2 cellular contexts compared by ENCODE assay signal in the genomic region with DNA sequence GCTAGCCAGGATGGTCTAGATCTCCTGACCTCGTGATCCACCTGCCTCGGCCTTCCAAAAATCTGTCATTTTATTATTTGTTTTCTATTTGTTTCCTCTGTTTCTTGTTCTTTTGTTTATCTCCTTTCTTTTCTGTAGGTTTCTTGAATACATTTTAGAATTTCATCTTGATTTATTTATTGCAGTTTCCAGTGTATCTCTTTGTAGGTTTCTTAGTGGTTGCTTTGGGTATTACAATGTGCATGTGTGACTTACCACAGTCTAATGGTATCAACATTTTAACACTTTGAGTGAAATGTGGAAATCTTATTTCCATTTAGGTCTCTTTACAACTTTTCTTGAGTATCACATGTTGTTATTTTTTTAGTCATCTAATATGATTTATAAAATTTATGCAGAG.
TF ChIP-seq lines count a peak whose summit lies in the region.

No MANE protein-coding gene starts in this region.

TF ChIP-seq in liver, 16 proteins besides CTCF, POLR2A, EP300 and RAD21:
- TF ChIP-seq FOXA1 (IDR thresholded peaks at IDR 0.05), result no peak
- TF ChIP-seq HNF4A (conservative IDR thresholded peaks at IDR 0.05), result no peak
- no peak for TF ChIP-seq GABPA (IDR thresholded peaks at IDR 0.05 in 1 of 2, conservative IDR thresholded peaks at IDR 0.05 in 1 of 2)
- TF ChIP-seq, protein P1, sequence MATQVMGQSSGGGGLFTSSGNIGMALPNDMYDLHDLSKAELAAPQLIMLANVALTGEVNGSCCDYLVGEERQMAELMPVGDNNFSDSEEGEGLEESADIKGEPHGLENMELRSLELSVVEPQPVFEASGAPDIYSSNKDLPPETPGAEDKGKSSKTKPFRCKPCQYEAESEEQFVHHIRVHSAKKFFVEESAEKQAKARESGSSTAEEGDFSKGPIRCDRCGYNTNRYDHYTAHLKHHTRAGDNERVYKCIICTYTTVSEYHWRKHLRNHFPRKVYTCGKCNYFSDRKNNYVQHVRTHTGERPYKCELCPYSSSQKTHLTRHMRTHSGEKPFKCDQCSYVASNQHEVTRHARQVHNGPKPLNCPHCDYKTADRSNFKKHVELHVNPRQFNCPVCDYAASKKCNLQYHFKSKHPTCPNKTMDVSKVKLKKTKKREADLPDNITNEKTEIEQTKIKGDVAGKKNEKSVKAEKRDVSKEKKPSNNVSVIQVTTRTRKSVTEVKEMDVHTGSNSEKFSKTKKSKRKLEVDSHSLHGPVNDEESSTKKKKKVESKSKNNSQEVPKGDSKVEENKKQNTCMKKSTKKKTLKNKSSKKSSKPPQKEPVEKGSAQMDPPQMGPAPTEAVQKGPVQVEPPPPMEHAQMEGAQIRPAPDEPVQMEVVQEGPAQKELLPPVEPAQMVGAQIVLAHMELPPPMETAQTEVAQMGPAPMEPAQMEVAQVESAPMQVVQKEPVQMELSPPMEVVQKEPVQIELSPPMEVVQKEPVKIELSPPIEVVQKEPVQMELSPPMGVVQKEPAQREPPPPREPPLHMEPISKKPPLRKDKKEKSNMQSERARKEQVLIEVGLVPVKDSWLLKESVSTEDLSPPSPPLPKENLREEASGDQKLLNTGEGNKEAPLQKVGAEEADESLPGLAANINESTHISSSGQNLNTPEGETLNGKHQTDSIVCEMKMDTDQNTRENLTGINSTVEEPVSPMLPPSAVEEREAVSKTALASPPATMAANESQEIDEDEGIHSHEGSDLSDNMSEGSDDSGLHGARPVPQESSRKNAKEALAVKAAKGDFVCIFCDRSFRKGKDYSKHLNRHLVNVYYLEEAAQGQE (IDR thresholded peaks at IDR 0.05), result no peak
- TF ChIP-seq NR2F2 (IDR thresholded peaks at IDR 0.05), result no peak
- no peak for TF ChIP-seq YY1 (IDR thresholded peaks at IDR 0.05)
- no peak for TF ChIP-seq RXRA (IDR thresholded peaks at IDR 0.05)
- no peak for TF ChIP-seq JUND (IDR thresholded peaks at IDR 0.05)
- no peak for TF ChIP-seq EGR1 (IDR thresholded peaks at IDR 0.05; ENCODE audit: low read depth in 2 of 2)
- no peak for TF ChIP-seq TAF1 (conservative IDR thresholded peaks at IDR 0.05)

TF ChIP-seq in HepG2, 621 proteins besides CTCF, POLR2A, EP300 and RAD21:
- TF ChIP-seq TBX3 (IDR thresholded peaks at IDR 0.05; ENCODE audit: borderline replicate concordance) (no peak), ZNF816 (CRISPR knock-in tag; IDR thresholded peaks at IDR 0.05; ENCODE audit: borderline replicate concordance) (no peak), BRCA1 (CRISPR knock-in tag; IDR thresholded peaks at IDR 0.05) (no peak), CBFB (CRISPR knock-in tag; IDR thresholded peaks at IDR 0.05) (no peak), PCBP2 (optimal IDR thresholded peaks at IDR 0.05; ENCODE audit: low read depth, low read length, poor library complexity, severe bottlenecking) (no peak), ZNF562 (CRISPR knock-in tag; IDR thresholded peaks at IDR 0.05; ENCODE audit: borderline replicate concordance) (no peak), ZMYM3 (CRISPR knock-in tag; IDR thresholded peaks at IDR 0.05) (no peak), KAT2B (IDR thresholded peaks at IDR 0.05; ENCODE audit: borderline replicate concordance, low read depth, low read length) (no peak), YY1 (IDR thresholded peaks at IDR 0.05; ENCODE audit: insufficient read depth, insufficient replicate concordance, low read depth, low read length) (no peak), TP53 (CRISPR knock-in tag; conservative IDR thresholded peaks at IDR 0.05) (no peak), SP2 (CRISPR knock-in tag; IDR thresholded peaks at IDR 0.05) (no peak), ZBTB38 (CRISPR knock-in tag; IDR thresholded peaks at IDR 0.05) (no peak), CC2D1A (CRISPR knock-in tag; IDR thresholded peaks at IDR 0.05) (no peak)
- TF ChIP-seq, protein P2, sequence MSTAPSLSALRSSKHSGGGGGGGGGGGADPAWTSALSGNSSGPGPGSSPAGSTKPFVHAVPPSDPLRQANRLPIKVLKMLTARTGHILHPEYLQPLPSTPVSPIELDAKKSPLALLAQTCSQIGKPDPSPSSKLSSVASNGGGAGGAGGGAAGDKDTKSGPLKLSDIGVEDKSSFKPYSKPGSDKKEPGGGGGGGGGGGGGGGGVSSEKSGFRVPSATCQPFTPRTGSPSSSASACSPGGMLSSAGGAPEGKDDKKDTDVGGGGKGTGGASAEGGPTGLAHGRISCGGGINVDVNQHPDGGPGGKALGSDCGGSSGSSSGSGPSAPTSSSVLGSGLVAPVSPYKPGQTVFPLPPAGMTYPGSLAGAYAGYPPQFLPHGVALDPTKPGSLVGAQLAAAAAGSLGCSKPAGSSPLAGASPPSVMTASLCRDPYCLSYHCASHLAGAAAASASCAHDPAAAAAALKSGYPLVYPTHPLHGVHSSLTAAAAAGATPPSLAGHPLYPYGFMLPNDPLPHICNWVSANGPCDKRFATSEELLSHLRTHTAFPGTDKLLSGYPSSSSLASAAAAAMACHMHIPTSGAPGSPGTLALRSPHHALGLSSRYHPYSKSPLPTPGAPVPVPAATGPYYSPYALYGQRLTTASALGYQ (CRISPR knock-in tag; IDR thresholded peaks at IDR 0.05), result no peak
- TF ChIP-seq, protein P3, sequence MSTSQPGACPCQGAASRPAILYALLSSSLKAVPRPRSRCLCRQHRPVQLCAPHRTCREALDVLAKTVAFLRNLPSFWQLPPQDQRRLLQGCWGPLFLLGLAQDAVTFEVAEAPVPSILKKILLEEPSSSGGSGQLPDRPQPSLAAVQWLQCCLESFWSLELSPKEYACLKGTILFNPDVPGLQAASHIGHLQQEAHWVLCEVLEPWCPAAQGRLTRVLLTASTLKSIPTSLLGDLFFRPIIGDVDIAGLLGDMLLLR (CRISPR knock-in tag; IDR thresholded peaks at IDR 0.05), result no peak
- TF ChIP-seq, protein P4, sequence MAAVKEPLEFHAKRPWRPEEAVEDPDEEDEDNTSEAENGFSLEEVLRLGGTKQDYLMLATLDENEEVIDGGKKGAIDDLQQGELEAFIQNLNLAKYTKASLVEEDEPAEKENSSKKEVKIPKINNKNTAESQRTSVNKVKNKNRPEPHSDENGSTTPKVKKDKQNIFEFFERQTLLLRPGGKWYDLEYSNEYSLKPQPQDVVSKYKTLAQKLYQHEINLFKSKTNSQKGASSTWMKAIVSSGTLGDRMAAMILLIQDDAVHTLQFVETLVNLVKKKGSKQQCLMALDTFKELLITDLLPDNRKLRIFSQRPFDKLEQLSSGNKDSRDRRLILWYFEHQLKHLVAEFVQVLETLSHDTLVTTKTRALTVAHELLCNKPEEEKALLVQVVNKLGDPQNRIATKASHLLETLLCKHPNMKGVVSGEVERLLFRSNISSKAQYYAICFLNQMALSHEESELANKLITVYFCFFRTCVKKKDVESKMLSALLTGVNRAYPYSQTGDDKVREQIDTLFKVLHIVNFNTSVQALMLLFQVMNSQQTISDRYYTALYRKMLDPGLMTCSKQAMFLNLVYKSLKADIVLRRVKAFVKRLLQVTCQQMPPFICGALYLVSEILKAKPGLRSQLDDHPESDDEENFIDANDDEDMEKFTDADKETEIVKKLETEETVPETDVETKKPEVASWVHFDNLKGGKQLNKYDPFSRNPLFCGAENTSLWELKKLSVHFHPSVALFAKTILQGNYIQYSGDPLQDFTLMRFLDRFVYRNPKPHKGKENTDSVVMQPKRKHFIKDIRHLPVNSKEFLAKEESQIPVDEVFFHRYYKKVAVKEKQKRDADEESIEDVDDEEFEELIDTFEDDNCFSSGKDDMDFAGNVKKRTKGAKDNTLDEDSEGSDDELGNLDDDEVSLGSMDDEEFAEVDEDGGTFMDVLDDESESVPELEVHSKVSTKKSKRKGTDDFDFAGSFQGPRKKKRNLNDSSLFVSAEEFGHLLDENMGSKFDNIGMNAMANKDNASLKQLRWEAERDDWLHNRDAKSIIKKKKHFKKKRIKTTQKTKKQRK (IDR thresholded peaks at IDR 0.05; ENCODE audit: low read length), result no peak
- TF ChIP-seq, protein P5, sequence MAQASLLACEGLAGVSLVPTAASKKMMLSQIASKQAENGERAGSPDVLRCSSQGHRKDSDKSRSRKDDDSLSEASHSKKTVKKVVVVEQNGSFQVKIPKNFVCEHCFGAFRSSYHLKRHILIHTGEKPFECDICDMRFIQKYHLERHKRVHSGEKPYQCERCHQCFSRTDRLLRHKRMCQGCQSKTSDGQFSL (CRISPR knock-in tag; IDR thresholded peaks at IDR 0.05), result no peak
